1 cellular context compared by ENCODE assay signal in genomic region chr7:100679129-100679926, GRCh38.
A peak's percentile ranks its signal among the peaks of the same experiment; 100 is the strongest.
TF ChIP-seq lines count a peak whose summit lies in the region.

No MANE protein-coding gene starts in this region.

TF ChIP-seq in HEK293, 187 proteins besides CTCF, POLR2A, EP300 and RAD21 (continued from another document):
- TF ChIP-seq ZNF18 (tag by site-specific recombination; IDR thresholded peaks at IDR 0.05) = no peak
- TF ChIP-seq HIC1 (tag by site-specific recombination; IDR thresholded peaks at IDR 0.05) = peak; percentile 43; the same call in 1 of the 2 replicates
- no peak for TF ChIP-seq ZNF404 (tag by site-specific recombination; IDR thresholded peaks at IDR 0.05)
- peak; percentile 91 for TF ChIP-seq WT1 (tag by site-specific recombination; IDR thresholded peaks at IDR 0.05)
- TF ChIP-seq ZNF785 (tag by site-specific recombination; IDR thresholded peaks at IDR 0.05) = no peak
- no peak for TF ChIP-seq ZNF112 (tag by site-specific recombination; IDR thresholded peaks at IDR 0.05)
- TF ChIP-seq SALL2 (tag by site-specific recombination; IDR thresholded peaks at IDR 0.05; ENCODE audit: borderline replicate concordance) = no peak
- peak; percentile 9; the same call in 1 of the 2 replicates for TF ChIP-seq GLIS2 (tag by site-specific recombination; IDR thresholded peaks at IDR 0.05)
- no peak; the same call in 1 of the 2 replicates for TF ChIP-seq SCRT2 (tag by site-specific recombination; IDR thresholded peaks at IDR 0.05)
- TF ChIP-seq ZBTB17 (tag by site-specific recombination; IDR thresholded peaks at IDR 0.05) = peak; percentile 55
- TF ChIP-seq PRDM2 (tag by site-specific recombination; IDR thresholded peaks at IDR 0.05; ENCODE audit: borderline replicate concordance) = no peak
- TF ChIP-seq ZBTB48 (tag by site-specific recombination; IDR thresholded peaks at IDR 0.05) = no peak
- TF ChIP-seq ZNF600 (tag by site-specific recombination; IDR thresholded peaks at IDR 0.05) = peak; percentile 76
- TF ChIP-seq EGR2 (tag by site-specific recombination; IDR thresholded peaks at IDR 0.05; ENCODE audit: low read depth) = peak; percentile 73; the same call in 1 of the 2 replicates
- no peak for TF ChIP-seq ZNF132 (tag by site-specific recombination; IDR thresholded peaks at IDR 0.05; ENCODE audit: borderline replicate concordance)
- TF ChIP-seq IKZF3 (tag by site-specific recombination; IDR thresholded peaks at IDR 0.05) = peak; percentile 65
- no peak for TF ChIP-seq ZFP41 (tag by site-specific recombination; IDR thresholded peaks at IDR 0.05; ENCODE audit: borderline replicate concordance)
- no peak for TF ChIP-seq RBAK (tag by site-specific recombination; IDR thresholded peaks at IDR 0.05)
- no peak for TF ChIP-seq ZFP69B (tag by site-specific recombination; IDR thresholded peaks at IDR 0.05)
- no peak for TF ChIP-seq INSM2 (tag by site-specific recombination; IDR thresholded peaks at IDR 0.05)
- TF ChIP-seq PATZ1 (tag by site-specific recombination; IDR thresholded peaks at IDR 0.05) = peak; percentile 58
- peak; percentile 27; the same call in 1 of the 2 replicates for TF ChIP-seq ZBTB10 (tag by site-specific recombination; IDR thresholded peaks at IDR 0.05)
- TF ChIP-seq ZNF529 (tag by site-specific recombination; IDR thresholded peaks at IDR 0.05; ENCODE audit: insufficient replicate concordance) = no peak
- TF ChIP-seq ZNF157 (tag by site-specific recombination; IDR thresholded peaks at IDR 0.05) = no peak
- TF ChIP-seq GLIS1 (tag by site-specific recombination; IDR thresholded peaks at IDR 0.05) = peak; percentile 84
- TF ChIP-seq ZNF837 (tag by site-specific recombination; IDR thresholded peaks at IDR 0.05) = no peak
- TF ChIP-seq ZNF211 (tag by site-specific recombination; IDR thresholded peaks at IDR 0.05; ENCODE audit: low read depth) = no peak
